In the genomic region with DNA sequence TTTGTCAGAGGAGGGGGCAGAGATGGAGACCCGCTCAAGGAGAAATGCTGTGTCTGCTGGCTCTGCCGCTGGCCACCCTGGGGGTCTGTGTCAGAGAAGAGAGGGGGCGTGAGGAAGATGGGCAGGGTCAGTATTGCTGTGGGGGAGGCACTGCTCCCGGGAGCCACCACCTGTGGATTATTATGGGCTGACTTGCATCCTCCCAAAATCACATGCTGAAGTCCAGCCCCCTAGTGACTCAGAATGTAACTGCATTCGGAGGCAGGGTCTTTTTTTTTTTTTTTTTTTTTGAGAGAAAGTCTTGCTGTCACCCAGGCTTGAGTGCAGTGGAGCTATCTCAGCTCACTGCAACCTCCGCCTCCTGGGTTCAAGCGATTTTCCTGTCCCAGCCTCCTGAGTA, we compare ENCODE assay signal across 8 cellular contexts. TPM values are rescaled to one million over a fixed set of nuclear protein-coding genes. Genes with fewer than 3 reads are reported as not detected.
A peak's percentile ranks its signal among the peaks of the same experiment; 100 is the strongest.
DNase-seq lines count a peak whose midpoint lies in the region; ATAC-seq, FAIRE-seq and TF ChIP-seq lines count a peak whose summit lies in the region.

No MANE protein-coding gene starts in this region.

- H2AK5ac ChIP-seq in IMR-90 (ENCODE audit: low read depth, low read length), result no peak overlapping the region

- H2AK9ac ChIP-seq in IMR-90 (replicated peaks; ENCODE audit: low read depth, low read length, poor library complexity), result no peak overlapping the region

- H2BK20ac ChIP-seq in IMR-90 (ENCODE audit: low read depth, low read length), result no peak overlapping the region

- H4K91ac ChIP-seq in IMR-90 (ENCODE audit: insufficient read depth, low read depth, low read length), result no peak overlapping the region

- H3K27me3 Mint-ChIP-seq in brain (no peaks in the 10 kb centered on the region), osteocyte (ENCODE audit: unreplicated experiment) (no peaks in the 10 kb centered on the region)

- intact Hi-C loops in IMR-90 (cut with micrococcal nuclease), result no loop called here

- ATAC-seq in IMR-90 (ENCODE audit: low read depth) (no peak; the same call in 1 of the 2 replicates), GM18868 (IDR thresholded peaks at IDR 0.05; ENCODE audit: unreplicated experiment) (no peak)

- H3K36me3 ChIP-seq in IMR-90 (ENCODE audit: control insufficient read depth, insufficient read depth, low read length), result peaks cover 76% of the 10 kb centered on the region

- no peak overlapping the region for H3K56ac ChIP-seq in IMR-90 (ENCODE audit: extremely low read depth, insufficient read depth, low read length)

- no peaks in the 10 kb centered on the region for H3K4me1 ChIP-seq in IMR-90 (ENCODE audit: control insufficient read depth, insufficient read depth, low read length)

- no TSS peak for BruUV-seq in IMR-90 (replicated peaks; lab: Mats Ljungman, UMichigan)

- H3K27me3 ChIP-seq in IMR-90 (ENCODE audit: control insufficient read depth, insufficient read depth, low read length), result no peaks in the 10 kb centered on the region

- H4K8ac ChIP-seq in IMR-90 (ENCODE audit: low read depth in 2 of 2, low read length in 2 of 2), result no peak overlapping the region

- H2AFZ ChIP-seq in IMR-90 (replicated peaks; ENCODE audit: low read length, poor library complexity), result no peak overlapping the region

- H3K79me1 ChIP-seq in IMR-90 (ENCODE audit: low read depth in 1 of 2, low read length in 2 of 2), result peaks cover 0 to 26% of the 10 kb centered on the region in 2 experiments; a peak in 2 of 4 replicates

- no peak overlapping the region for H2BK120ac ChIP-seq in IMR-90 (ENCODE audit: low read depth, low read length)

- no CpG with 5 or more reads among the region's 7 CpGs for WGBS in IMR-90 (ENCODE audit: extremely low coverage in 2 of 2, insufficient read length in 1 of 2), 2 experiments

- H3K4me1 Mint-ChIP-seq in brain, result no peaks in the 10 kb centered on the region
- H3K4me1 Mint-ChIP-seq in osteocyte (ENCODE audit: unreplicated experiment), result no peaks in the 10 kb centered on the region

- H4K20me1 ChIP-seq in IMR-90 (ENCODE audit: insufficient read depth, low read length), result peaks cover 15% of the 10 kb centered on the region; the same call in 1 of the 2 replicates

- DNase-seq in NCI-H2171 treated with DMSO at 0.1 percent for 48 hours (lab: John Stamatoyannopoulos, UW), result peak; percentile 35
- no peak for DNase-seq in NCI-H2171 (lab: John Stamatoyannopoulos, UW)
- DNase-seq in IMR-90, result peak; percentile 19
- DNase-seq in osteocyte (ENCODE audit: extremely low spot score, unreplicated experiment), result no peak
- DNase-seq in amniotic stem cell (lab: John Stamatoyannopoulos, UW), result no peak
- DNase-seq in frontal cortex (ENCODE audit: low spot score in 2 of 2), result no peak

- H3K18ac ChIP-seq in IMR-90 (ENCODE audit: low read depth, low read length), result no peak overlapping the region

- no peak overlapping the region for H3K14ac ChIP-seq in IMR-90 (replicated peaks; ENCODE audit: low read depth, low read length)

- no peak for TF ChIP-seq RAD21 in IMR-90 (IDR thresholded peaks at IDR 0.05; ENCODE audit: low read length)

- no peak overlapping the region for H3K4me2 ChIP-seq in IMR-90 (ENCODE audit: low read depth, low read length)

- CTCF ChIA-PET in IMR-90 (lab: Yijun Ruan, JAX), result interaction anchor here (0.6 kb wide), 2 partner anchors 67 to 71 kb away, joined by 3 to 5 read pairs; no protein-coding TSS in a partner anchor

- H3K36me3 Mint-ChIP-seq in brain (peaks cover 58% of the 10 kb centered on the region), osteocyte (ENCODE audit: unreplicated experiment) (peaks cover 34% of the 10 kb centered on the region)

- dilution Hi-C loops in IMR-90 (cut with HindIII; ENCODE audit: low sequenced_read_pairs, unreplicated experiment), result no loop called here

- no peaks in the 10 kb centered on the region for H3K9me3 Mint-ChIP-seq in brain
- H3K9me3 Mint-ChIP-seq in osteocyte (ENCODE audit: unreplicated experiment), result no peaks in the 10 kb centered on the region

- H3K4me3 Mint-ChIP-seq in brain (no peak overlapping the region), osteocyte (ENCODE audit: unreplicated experiment) (no peak overlapping the region)

- TF ChIP-seq POLR2A in IMR-90 (IDR thresholded peaks at IDR 0.05; ENCODE audit: low read depth, low read length), result no peak

- POLR2A ChIA-PET in IMR-90 (lab: Charles Lee; ENCODE audit: unreplicated experiment), result no interaction called here

- no peaks in the 10 kb centered on the region for H3K9me3 ChIP-seq in IMR-90 (ENCODE audit: control insufficient read depth, insufficient read depth, low read length)

- no peaks in the 10 kb centered on the region for H3K9me1 ChIP-seq in IMR-90 (ENCODE audit: insufficient read depth, low read length)

- H4K5ac ChIP-seq in IMR-90 (ENCODE audit: low read depth, low read length), result no peak overlapping the region

- no peak overlapping the region for H3K4me3 ChIP-seq in IMR-90 (ENCODE audit: insufficient read depth, low read depth, low read length)

- H3K4ac ChIP-seq in IMR-90 (ENCODE audit: low read depth, low read length), result no peak overlapping the region

- H3K23ac ChIP-seq in IMR-90 (ENCODE audit: low read depth, low read length), result no peak overlapping the region

- no peak overlapping the region for H3K27ac ChIP-seq in IMR-90 (ENCODE audit: insufficient read depth, low read length)

- no peak for FAIRE-seq in frontal cortex (lab: Jason Lieb, UNC)

- H2BK5ac ChIP-seq in IMR-90 (ENCODE audit: low read depth, low read length, poor library complexity, severe bottlenecking), result no peak overlapping the region

- no peak overlapping the region for H2BK15ac ChIP-seq in IMR-90 (ENCODE audit: low read depth, low read length)

- no peak overlapping the region for H3K9ac ChIP-seq in IMR-90 (ENCODE audit: low read depth, low read length)

- TF ChIP-seq CTCF in IMR-90 (conservative IDR thresholded peaks at IDR 0.05; ENCODE audit: low read depth, low read length) (peak; percentile 41), brain (conservative IDR thresholded peaks at IDR 0.05) (peak; percentile 29 to 62), osteocyte (IDR thresholded peaks at IDR 0.05) (peak; percentile 47)

- in situ Hi-C loops in IMR-90 (cut with MboI; ENCODE audit: low sequenced_read_pairs), result no loop called here

- H3K27ac Mint-ChIP-seq in brain (no peak overlapping the region), osteocyte (ENCODE audit: unreplicated experiment) (no peak overlapping the region)

TF ChIP-seq in IMR-90, 13 proteins besides CTCF, POLR2A, EP300 and RAD21:
- no peak for TF ChIP-seq FOS (IDR thresholded peaks at IDR 0.05; ENCODE audit: low read depth, low read length)
- TF ChIP-seq, protein P1, sequence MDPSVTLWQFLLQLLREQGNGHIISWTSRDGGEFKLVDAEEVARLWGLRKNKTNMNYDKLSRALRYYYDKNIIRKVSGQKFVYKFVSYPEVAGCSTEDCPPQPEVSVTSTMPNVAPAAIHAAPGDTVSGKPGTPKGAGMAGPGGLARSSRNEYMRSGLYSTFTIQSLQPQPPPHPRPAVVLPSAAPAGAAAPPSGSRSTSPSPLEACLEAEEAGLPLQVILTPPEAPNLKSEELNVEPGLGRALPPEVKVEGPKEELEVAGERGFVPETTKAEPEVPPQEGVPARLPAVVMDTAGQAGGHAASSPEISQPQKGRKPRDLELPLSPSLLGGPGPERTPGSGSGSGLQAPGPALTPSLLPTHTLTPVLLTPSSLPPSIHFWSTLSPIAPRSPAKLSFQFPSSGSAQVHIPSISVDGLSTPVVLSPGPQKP (IDR thresholded peaks at IDR 0.05; ENCODE audit: borderline replicate concordance, low read depth, low read length), result no peak
- TF ChIP-seq MXI1 (IDR thresholded peaks at IDR 0.05; ENCODE audit: borderline replicate concordance, low read depth, low read length), result no peak
- TF ChIP-seq, protein P2, sequence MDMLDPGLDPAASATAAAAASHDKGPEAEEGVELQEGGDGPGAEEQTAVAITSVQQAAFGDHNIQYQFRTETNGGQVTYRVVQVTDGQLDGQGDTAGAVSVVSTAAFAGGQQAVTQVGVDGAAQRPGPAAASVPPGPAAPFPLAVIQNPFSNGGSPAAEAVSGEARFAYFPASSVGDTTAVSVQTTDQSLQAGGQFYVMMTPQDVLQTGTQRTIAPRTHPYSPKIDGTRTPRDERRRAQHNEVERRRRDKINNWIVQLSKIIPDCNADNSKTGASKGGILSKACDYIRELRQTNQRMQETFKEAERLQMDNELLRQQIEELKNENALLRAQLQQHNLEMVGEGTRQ (IDR thresholded peaks at IDR 0.05; ENCODE audit: low read depth, low read length), result no peak
- TF ChIP-seq MAZ (IDR thresholded peaks at IDR 0.05; ENCODE audit: borderline replicate concordance, low read depth, low read length), result no peak
- TF ChIP-seq CEBPB (IDR thresholded peaks at IDR 0.05; ENCODE audit: low read depth, low read length), result no peak
- no peak for TF ChIP-seq NFE2L2 (IDR thresholded peaks at IDR 0.05; ENCODE audit: low read depth, low read length)
- no peak for TF ChIP-seq MAFK (IDR thresholded peaks at IDR 0.05; ENCODE audit: low read depth, low read length)
- no peak for TF ChIP-seq RCOR1 (IDR thresholded peaks at IDR 0.05; ENCODE audit: insufficient replicate concordance, low read length)
- TF ChIP-seq BHLHE40 (IDR thresholded peaks at IDR 0.05; ENCODE audit: low read depth, low read length), result no peak
- no peak; the same call in 1 of the 2 replicates for TF ChIP-seq SMC3 (IDR thresholded peaks at IDR 0.05; ENCODE audit: low read depth, low read length)
- no peak for TF ChIP-seq RFX5 (IDR thresholded peaks at IDR 0.05; ENCODE audit: low read depth, low read length)
- TF ChIP-seq CHD1 (IDR thresholded peaks at IDR 0.05; ENCODE audit: low read depth, low read length), result no peak

RNA-seq across cellular contexts. Expression of a gene that starts 12.3 kb away (rescaled TPM):
- 8.9 and 12.2 TPM in 2 replicates for total RNA-seq in IMR-90 (2012; rRNA removed)
- polyA plus RNA-seq in IMR-90 (2012; rRNA removed), result 16.6 and 20.4 TPM in 2 replicates
- polyA plus RNA-seq in IMR-90 (2012; cell fraction: cytosol; rRNA removed), result 13.6 and 14.5 TPM in 2 replicates
- 132 and 150 TPM in 2 replicates for polyA plus RNA-seq in IMR-90 (2012; cell fraction: nucleus; rRNA removed; ENCODE audit: low replicate concordance)
- polyA plus RNA-seq in brain (ENCODE audit: insufficient read depth, low read depth, low replicate concordance), result 32.3 TPM
- total RNA-seq in osteocyte, result 58.6 and 62.0 TPM in 2 replicates
- 21.2 TPM for total RNA-seq in frontal cortex

RNA-seq across cellular contexts. Expression of a gene that starts 51.2 kb away (rescaled TPM):
- total RNA-seq in IMR-90 (2012; rRNA removed) (not detected in 2 replicates), osteocyte (not detected in 2 replicates), frontal cortex (not detected)
- polyA plus RNA-seq in IMR-90 (2012; rRNA removed) (not detected in 2 replicates), brain (ENCODE audit: insufficient read depth, low read depth, low replicate concordance) (not detected)
- not detected in 2 replicates for polyA plus RNA-seq in IMR-90 (2012; cell fraction: cytosol; rRNA removed)
- not detected in 2 replicates for polyA plus RNA-seq in IMR-90 (2012; cell fraction: nucleus; rRNA removed; ENCODE audit: low replicate concordance)

RNA-seq across cellular contexts. Expression of a gene that starts 57.9 kb away (rescaled TPM):
- total RNA-seq in IMR-90 (2012; rRNA removed), result not detected in 2 replicates
- polyA plus RNA-seq in IMR-90 (2012; rRNA removed), result not detected in 2 replicates
- not detected in 2 replicates for polyA plus RNA-seq in IMR-90 (2012; cell fraction: cytosol; rRNA removed)
- not detected in 2 replicates for polyA plus RNA-seq in IMR-90 (2012; cell fraction: nucleus; rRNA removed; ENCODE audit: low replicate concordance)
- polyA plus RNA-seq in brain (ENCODE audit: insufficient read depth, low read depth, low replicate concordance), result not detected
- not detected in 2 replicates for total RNA-seq in osteocyte
- not detected for total RNA-seq in frontal cortex

Comparison
In these comparisons a context has a peak if more than half of its experiments do, and no peak if none do; other contexts are left out.
1. DNase-seq: peak in NCI-H2171 treated with DMSO at 0.1 percent for 48 hours (single experiment) and IMR-90 (single experiment); none in NCI-H2171 (single experiment), osteocyte (single experiment), amniotic stem cell (single experiment) and frontal cortex (0 of 2).
2. Peak in every context shown above with its lines, with median percentiles within 50 percentile points of each other: CTCF ChIP-seq.